ENCODE assay signal across 10 cellular contexts in genomic region chrX:14496674-14497073, GRCh38. TPM values are rescaled to one million over a fixed set of nuclear protein-coding genes. Genes with fewer than 3 reads are reported as not detected.
DNase-seq lines count a peak whose midpoint lies in the region; ATAC-seq and TF ChIP-seq lines count a peak whose summit lies in the region.
"Had no signal": no experiment of that assay in that cellular context is flagged by ENCODE, and none has a peak within 500 bp of the region (broad histone marks: within the 10 kb centered on the region; RNA-seq: fewer than 3 reads in every experiment).

No MANE protein-coding gene starts in this region.

- ATAC-seq in left ventricle myocardium superior (no peak), HG03159 (IDR thresholded peaks at IDR 0.05; ENCODE audit: unreplicated experiment) (peak; percentile 54), upper lobe of right lung (no peak), HG03439 (IDR thresholded peaks at IDR 0.05; ENCODE audit: unreplicated experiment) (no peak)
- ATAC-seq: gastrocnemius medialis had no signal

- H3K4me3 ChIP-seq in right atrium auricular region = peak overlapping the region in 1 of 2 donors; percentile 22
- H3K4me3 ChIP-seq in endocrine pancreas (ENCODE audit: control insufficient read depth, insufficient read depth, low read length) = peak overlapping the region; percentile 36
- peak overlapping the region; percentile 36 for H3K4me3 ChIP-seq in upper lobe of right lung

- TF ChIP-seq CTCF in right atrium auricular region (IDR thresholded peaks at IDR 0.05) (no peak), upper lobe of right lung (IDR thresholded peaks at IDR 0.05) (no peak)

- H3K27ac ChIP-seq in right atrium auricular region (peak overlapping the region; percentile 35 to 58), upper lobe of right lung (peak overlapping the region; percentile 63)

- no peak overlapping the region for H3K9ac ChIP-seq in endocrine pancreas (ENCODE audit: control insufficient read depth, insufficient read depth, low read length)

- no peaks in the 10 kb centered on the region for H3K4me1 ChIP-seq in right atrium auricular region
- no peaks in the 10 kb centered on the region for H3K4me1 ChIP-seq in endocrine pancreas (ENCODE audit: control insufficient read depth, insufficient read depth, low read length)
- no peaks in the 10 kb centered on the region for H3K4me1 ChIP-seq in upper lobe of right lung
- H3K4me1 ChIP-seq: gastrocnemius medialis had no signal

- H3K36me3 ChIP-seq in right atrium auricular region (no peaks in the 10 kb centered on the region), endocrine pancreas (ENCODE audit: control insufficient read depth, insufficient read depth, low read length) (no peaks in the 10 kb centered on the region), upper lobe of right lung (no peaks in the 10 kb centered on the region)
- H3K36me3 ChIP-seq: gastrocnemius medialis had no signal

- H3K9me3 ChIP-seq in right atrium auricular region (no peaks in the 10 kb centered on the region), endocrine pancreas (ENCODE audit: control insufficient read depth, low read length) (no peaks in the 10 kb centered on the region), upper lobe of right lung (no peaks in the 10 kb centered on the region)
- H3K9me3 ChIP-seq: gastrocnemius medialis had no signal

- H3K27me3 ChIP-seq in right atrium auricular region (no peaks in the 10 kb centered on the region), endocrine pancreas (ENCODE audit: control insufficient read depth, insufficient read depth, low read length) (no peaks in the 10 kb centered on the region), upper lobe of right lung (no peaks in the 10 kb centered on the region)
- H3K27me3 ChIP-seq: gastrocnemius medialis had no signal

- intact Hi-C loops in left ventricle myocardium superior (cut with micrococcal nuclease) = no loop called here
- intact Hi-C loops in upper lobe of right lung (cut with DNase I) = no loop called here
- intact Hi-C loops in head of caudate nucleus (cut with DNase I) = no loop called here

- DNase-seq in right atrium auricular region (ENCODE audit: low spot score) = no peak
- no peak for DNase-seq in left ventricle myocardium superior
- no peak for DNase-seq in upper lobe of right lung
- no peak for DNase-seq in head of caudate nucleus
- DNase-seq in SW 1271 (lab: John Stamatoyannopoulos, UW) = no peak
- DNase-seq: gastrocnemius medialis had no signal

RNA-seq across cellular contexts. Expression of gene GLRA2, which starts 32.7 kb away (rescaled TPM):
- total RNA-seq in right atrium auricular region = not detected
- total RNA-seq in left ventricle myocardium superior = not detected
- not detected for total RNA-seq in upper lobe of right lung
- total RNA-seq: activated CD4-positive, alpha-beta memory T cell treated with anti-CD3 and anti-CD28 coated beads for 36 hours; gastrocnemius medialis had no signal
